Comparison of ENCODE assay signal across 16 cellular contexts in the genomic region with DNA sequence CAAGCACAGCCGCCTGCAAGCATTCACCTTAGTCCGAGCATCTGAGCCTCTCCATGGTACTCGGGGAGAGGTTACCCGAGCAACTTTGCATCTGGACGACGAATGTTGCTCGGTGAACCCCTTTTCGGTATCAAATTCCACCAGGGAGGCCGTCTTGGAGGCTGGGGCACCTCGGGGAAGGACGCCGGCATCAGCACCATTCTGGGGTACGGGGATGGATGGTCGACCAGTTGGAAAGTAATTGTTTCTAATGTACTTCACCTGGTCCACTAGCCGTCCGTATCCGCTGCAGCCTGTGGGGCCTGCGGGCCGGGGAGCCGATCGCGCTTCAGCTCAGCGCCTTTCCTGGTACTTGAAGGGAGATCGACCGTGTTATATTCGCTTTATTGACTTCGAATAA.
"Had no signal": no experiment of that assay in that cellular context is flagged by ENCODE, and none has a peak within 500 bp of the region (broad histone marks: within the 10 kb centered on the region; RNA-seq: fewer than 3 reads in every experiment).

No MANE protein-coding gene starts in this region.

- H3K4me1 Mint-ChIP-seq: mesothelial cell of epicardium; stimulated activated naive CD8-positive, alpha-beta T cell treated with anti-CD3 and anti-CD28 coated beads, Interleukin-15, amount 100 ng/mL, for 72 hours had no signal

- H3K4me3 Mint-ChIP-seq: activated T-helper 1 cell treated with anti-CD3 and anti-CD28 coated beads, Interleukin-12 subunit alpha, Interleukin-12 subunit beta, Interleukin-2, Interleukin-4 antibody, amounts not matched to agents 30 ng/mL and 10 ng/mL and 1 ng/mL, durations not matched to agents 14 hours and 24 hours and 36 hours; mesothelial cell of epicardium; natural killer cell treated with Interleukin-12 subunit alpha and Interleukin-12 subunit beta and Interleukin-15 and Interleukin-18, amount 100 ng/mL, for 72 hours; stimulated activated naive CD8-positive, alpha-beta T cell treated with anti-CD3 and anti-CD28 coated beads, Interleukin-15, amount 100 ng/mL, for 72 hours; T-helper 2 cell treated with Interferon-gamma antibody and Interleukin-4, amounts not matched to agents 5 μg/mL and 100 μg/mL, for 36 hours had no signal

- DNase-seq: activated CD4-positive, alpha-beta T cell treated with anti-CD3 and anti-CD28 coated beads, Interleukin-2, amount 50 U/mL, for 4 hours; activated naive CD4-positive, alpha-beta T cell treated with Interleukin-2 at 50 U/mL for 16 hours; dermis blood vessel endothelial cell; effector memory CD4-positive, alpha-beta T cell; esophagus squamous epithelium; retina; small intestine; stimulated activated CD4-positive, alpha-beta T cell treated with anti-CD3 and anti-CD28 coated beads, Interleukin-4, amount 100 ng/mL, for 1 hour; stimulated activated naive CD8-positive, alpha-beta T cell treated with anti-CD3 and anti-CD28 coated beads, Interleukin-15, amount 100 ng/mL, for 72 hours; trophoblast cell had no signal

- H3K4me3 ChIP-seq: esophagus squamous epithelium, SK-N-MC had no signal

- H3K4me1 ChIP-seq: esophagus squamous epithelium had no signal

- H3K9me3 Mint-ChIP-seq: activated T-helper 1 cell treated with anti-CD3 and anti-CD28 coated beads, Interleukin-12 subunit alpha, Interleukin-12 subunit beta, Interleukin-2, Interleukin-4 antibody, amounts not matched to agents 30 ng/mL and 10 ng/mL and 1 ng/mL, durations not matched to agents 14 hours and 24 hours and 36 hours; natural killer cell treated with Interleukin-12 subunit alpha and Interleukin-12 subunit beta and Interleukin-15 and Interleukin-18, amount 100 ng/mL, for 72 hours; stimulated activated naive CD8-positive, alpha-beta T cell treated with anti-CD3 and anti-CD28 coated beads, Interleukin-15, amount 100 ng/mL, for 72 hours; T-helper 2 cell treated with Interferon-gamma antibody and Interleukin-4, amounts not matched to agents 5 μg/mL and 100 μg/mL, for 36 hours had no signal

- H3K36me3 ChIP-seq: esophagus squamous epithelium had no signal

- H3K27ac ChIP-seq: esophagus squamous epithelium, SK-N-MC had no signal

- ATAC-seq: left cardiac atrium; natural killer cell treated with Interleukin-12 subunit alpha and Interleukin-12 subunit beta and Interleukin-15 and Interleukin-18, amount 100 ng/mL, for 72 hours; stimulated activated naive CD8-positive, alpha-beta T cell treated with anti-CD3 and anti-CD28 coated beads, Interleukin-15, amount 100 ng/mL, for 72 hours had no signal

- H3K27ac Mint-ChIP-seq: activated T-helper 1 cell treated with anti-CD3 and anti-CD28 coated beads, Interleukin-12 subunit alpha, Interleukin-12 subunit beta, Interleukin-2, Interleukin-4 antibody, amounts not matched to agents 30 ng/mL and 10 ng/mL and 1 ng/mL, durations not matched to agents 14 hours and 24 hours and 36 hours; mesothelial cell of epicardium; natural killer cell treated with Interleukin-12 subunit alpha and Interleukin-12 subunit beta and Interleukin-15 and Interleukin-18, amount 100 ng/mL, for 72 hours; T-helper 2 cell treated with Interferon-gamma antibody and Interleukin-4, amounts not matched to agents 5 μg/mL and 100 μg/mL, for 36 hours had no signal

- H3K9me3 ChIP-seq: esophagus squamous epithelium had no signal

- H3K36me3 Mint-ChIP-seq: mesothelial cell of epicardium; natural killer cell treated with Interleukin-12 subunit alpha and Interleukin-12 subunit beta and Interleukin-15 and Interleukin-18, amount 100 ng/mL, for 72 hours had no signal
